ENCODE assay signal across 27 cellular contexts in the genomic region with DNA sequence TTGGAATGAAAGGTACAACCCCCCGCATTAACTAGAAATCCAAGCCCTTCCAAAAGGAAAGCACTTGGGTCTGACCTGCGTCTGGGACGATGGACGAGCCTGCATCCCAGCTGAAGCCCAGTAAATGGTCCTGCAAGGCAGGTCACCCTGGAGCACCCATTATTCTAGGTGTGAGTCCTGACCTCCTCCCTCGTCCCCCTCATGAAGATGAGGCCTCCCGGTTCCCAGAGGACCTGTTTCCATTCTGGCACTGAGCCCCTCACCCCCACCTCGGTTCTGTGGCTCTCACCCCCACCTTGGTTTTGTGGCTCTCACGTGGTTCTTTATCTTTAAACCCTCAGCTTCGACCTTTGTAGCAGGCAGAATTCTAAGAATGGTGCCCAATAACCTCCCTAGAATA. TPM values are rescaled to one million over a fixed set of nuclear protein-coding genes. Genes with fewer than 3 reads are reported as not detected.
"Had no signal": no experiment of that assay in that cellular context is flagged by ENCODE, and none has a peak within 500 bp of the region (broad histone marks: within the 10 kb centered on the region; RNA-seq: fewer than 3 reads in every experiment).

No MANE protein-coding gene starts in this region.

- ATAC-seq: foreskin keratinocyte; gastroesophageal sphincter; heart left ventricle; left colon; lower lobe of right lung; natural killer cell; pancreas; right lobe of liver; stimulated activated effector memory CD8-positive, alpha-beta T cell treated with anti-CD3 and anti-CD28 coated beads, Interleukin-12 subunit alpha, Interleukin-12 subunit beta, amount 100 ng/mL, for 72 hours; upper lobe of right lung had no signal

- H3K36me3 ChIP-seq: colonic mucosa, gastroesophageal sphincter, left ventricle myocardium inferior, pancreas, right lobe of liver, thoracic aorta, tibial nerve, upper lobe of right lung, uterus had no signal

- H3K4me3 Mint-ChIP-seq: dendritic cell treated with granulocyte-macrophage colony-stimulating factor and Interleukin-4, amounts not matched to agents 40 ng/mL and 50 ng/mL, for 4 days; natural killer cell; stimulated activated effector memory CD8-positive, alpha-beta T cell treated with anti-CD3 and anti-CD28 coated beads, Interleukin-12 subunit alpha, Interleukin-12 subunit beta, amount 100 ng/mL, for 72 hours had no signal

- H3K4me3 ChIP-seq: colonic mucosa, esophagus muscularis mucosa, gastroesophageal sphincter, heart left ventricle, hepatocyte, left ventricle myocardium inferior, lower lobe of right lung, pancreas, right lobe of liver, thoracic aorta, tibial nerve, upper lobe of right lung, uterus had no signal

- H3K27ac ChIP-seq: colonic mucosa, esophagus muscularis mucosa, foreskin keratinocyte, gastroesophageal sphincter, heart left ventricle, hepatocyte, left ventricle myocardium inferior, lower lobe of right lung, pancreas, right lobe of liver, thoracic aorta, tibial nerve, upper lobe of right lung, uterus had no signal

- H3K36me3 Mint-ChIP-seq: natural killer cell; stimulated activated effector memory CD8-positive, alpha-beta T cell treated with anti-CD3 and anti-CD28 coated beads, Interleukin-12 subunit alpha, Interleukin-12 subunit beta, amount 100 ng/mL, for 72 hours had no signal

- H3K27ac Mint-ChIP-seq: dendritic cell treated with granulocyte-macrophage colony-stimulating factor and Interleukin-4, amounts not matched to agents 40 ng/mL and 50 ng/mL, for 4 days; natural killer cell; stimulated activated effector memory CD8-positive, alpha-beta T cell treated with anti-CD3 and anti-CD28 coated beads, Interleukin-12 subunit alpha, Interleukin-12 subunit beta, amount 100 ng/mL, for 72 hours had no signal

- H3K9me3 Mint-ChIP-seq: natural killer cell; stimulated activated effector memory CD8-positive, alpha-beta T cell treated with anti-CD3 and anti-CD28 coated beads, Interleukin-12 subunit alpha, Interleukin-12 subunit beta, amount 100 ng/mL, for 72 hours had no signal

- H3K27me3 ChIP-seq: colonic mucosa, heart left ventricle, hepatocyte, pancreas, right lobe of liver, upper lobe of right lung, uterus had no signal

- DNase-seq: colonic mucosa; effector memory CD4-positive, alpha-beta T cell; foreskin keratinocyte; heart left ventricle; kidney glomerular epithelial cell; left colon; left ventricle myocardium inferior; lower lobe of right lung; natural killer cell; occipital lobe; stimulated activated CD4-positive, alpha-beta T cell treated with anti-CD3 and anti-CD28 coated beads, Interleukin-2, amount 100 ng/mL, for 24 hours; stimulated activated CD4-positive, alpha-beta T cell treated with anti-CD3 and anti-CD28 coated beads, Interleukin-4, amount 100 ng/mL, for 24 hours; stimulated activated naive CD4-positive, alpha-beta T cell treated with Interleukin-2 at 50 U/mL for 16 hours; substantia nigra; upper lobe of right lung had no signal

RNA-seq across cellular contexts. Expression of gene IFI27, which starts 7.3 kb away (rescaled TPM):
- total RNA-seq: epithelial cell of proximal tubule had no signal

RNA-seq across cellular contexts. Expression of gene PPP4R4, which starts 56.3 kb away (rescaled TPM):
- total RNA-seq: endothelial cell of umbilical vein, left ventricle myocardium inferior had no signal
